1 cellular context compared by ENCODE assay signal in genomic region chr10:52308251-52309031, GRCh38.
TF ChIP-seq lines count a peak whose summit lies in the region.

No MANE protein-coding gene starts in this region.

TF ChIP-seq in SK-N-SH treated with all-trans-retinoic acid at 6 μM for 48 hours, 23 proteins besides CTCF, POLR2A, EP300 and RAD21 (continued from another document):
- no peak for TF ChIP-seq ZFP3 (CRISPR knock-in tag; IDR thresholded peaks at IDR 0.05)
TF ChIP-seq in SK-N-SH treated with all-trans-retinoic acid at 6 μM for 48 hours: peak in this region for 0.
